Comparison of ENCODE assay signal across 8 cellular contexts in the genomic region with DNA sequence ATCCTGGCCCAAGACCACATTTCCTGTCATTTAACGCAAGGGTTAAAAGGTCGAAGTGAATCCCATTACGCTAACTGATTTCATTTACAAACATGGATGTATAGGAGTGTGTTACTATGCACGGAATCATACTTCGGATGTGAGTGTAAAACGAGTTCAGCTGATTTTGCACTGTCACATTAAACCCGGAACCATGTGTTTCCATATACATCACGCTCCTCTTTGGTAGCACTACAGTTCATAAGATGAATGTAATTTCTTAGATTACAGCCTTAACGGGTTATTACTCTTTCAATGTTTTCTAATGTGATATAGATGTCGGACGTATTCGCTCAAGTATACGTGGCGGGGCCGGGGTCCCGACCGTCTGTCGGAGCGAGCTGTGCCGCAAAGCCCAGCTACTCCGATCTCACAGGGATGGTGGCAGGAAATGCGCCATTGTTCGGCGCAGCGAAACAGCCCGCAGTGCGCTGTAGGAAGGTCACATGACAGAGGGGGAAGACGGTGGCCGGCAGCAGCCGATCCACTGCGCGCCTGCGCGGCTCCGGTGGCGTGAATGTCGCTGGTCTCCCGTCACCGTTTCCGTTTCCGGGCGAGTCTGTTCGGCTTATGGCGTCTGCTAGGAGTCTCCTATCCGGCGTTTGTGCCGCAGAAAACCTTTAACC.
DNase-seq lines count a peak whose midpoint lies in the region; ATAC-seq and TF ChIP-seq lines count a peak whose summit lies in the region.

No MANE protein-coding gene starts in this region.

- peak overlapping the region; percentile 53 for H3K27ac Mint-ChIP-seq in activated naive CD4-positive, alpha-beta T cell treated with anti-CD3 and anti-CD28 coated beads for 36 hours
- peak overlapping the region; percentile 67 for H3K27ac Mint-ChIP-seq in stimulated activated naive CD8-positive, alpha-beta T cell treated with anti-CD3 and anti-CD28 coated beads, Interleukin-15, Interleukin-2, amounts not matched to agents 100 ng/mL and 50 ng/mL, for 24 hours

- peak overlapping the region; percentile 79 for H3K4me3 Mint-ChIP-seq in activated naive CD4-positive, alpha-beta T cell treated with anti-CD3 and anti-CD28 coated beads for 36 hours
- H3K4me3 Mint-ChIP-seq in stimulated activated naive CD8-positive, alpha-beta T cell treated with anti-CD3 and anti-CD28 coated beads, Interleukin-15, Interleukin-2, amounts not matched to agents 100 ng/mL and 50 ng/mL, for 24 hours, result peak overlapping the region; percentile 77

- peak in 1 of 2 donors; percentile 14 for TF ChIP-seq POLR2A in gastroesophageal sphincter (IDR thresholded peaks at IDR 0.05)

- TF ChIP-seq CTCF in gastroesophageal sphincter (IDR thresholded peaks at IDR 0.05), result no peak

- H3K27ac ChIP-seq in gastroesophageal sphincter, result peak overlapping the region in 1 of 4 donors; percentile 33

- H3K9me3 ChIP-seq in NT2/D1 (ENCODE audit: insufficient read depth, low read length) (no peaks in the 10 kb centered on the region), gastroesophageal sphincter (peaks cover 0 to 35% (median 0%) of the 10 kb centered on the region in 3 donors), neuron (ENCODE audit: low read length) (no peaks in the 10 kb centered on the region)

- intact Hi-C loops in activated naive CD4-positive, alpha-beta T cell treated with anti-CD3 and anti-CD28 coated beads for 36 hours (cut with micrococcal nuclease), result loop anchor here (1.0 kb wide), 2 partner anchors 183 to 666 kb away; a partner anchor contains a TSS

- H3K27me3 Mint-ChIP-seq in activated naive CD4-positive, alpha-beta T cell treated with anti-CD3 and anti-CD28 coated beads for 36 hours (ENCODE audit: low read depth), result peaks cover 3% of the 10 kb centered on the region
- H3K27me3 Mint-ChIP-seq in stimulated activated naive CD8-positive, alpha-beta T cell treated with anti-CD3 and anti-CD28 coated beads, Interleukin-15, Interleukin-2, amounts not matched to agents 100 ng/mL and 50 ng/mL, for 24 hours, result peaks cover 8% of the 10 kb centered on the region

- H3K9ac ChIP-seq in NT2/D1 (ENCODE audit: insufficient read length, low read depth), result peak overlapping the region; percentile 81

- ATAC-seq in gastroesophageal sphincter (peak; percentile 71), GM19467 (IDR thresholded peaks at IDR 0.05; ENCODE audit: unreplicated experiment) (no peak)

- H3K36me3 ChIP-seq in NT2/D1 (ENCODE audit: insufficient read depth, insufficient read length, low read length) (no peaks in the 10 kb centered on the region), gastroesophageal sphincter (no peaks in the 10 kb centered on the region), neuron (ENCODE audit: insufficient read depth, low read length) (no peaks in the 10 kb centered on the region)

- H3K4me1 Mint-ChIP-seq in activated naive CD4-positive, alpha-beta T cell treated with anti-CD3 and anti-CD28 coated beads for 36 hours (ENCODE audit: low read depth), result peaks cover 2% of the 10 kb centered on the region
- peaks cover 3% of the 10 kb centered on the region for H3K4me1 Mint-ChIP-seq in stimulated activated naive CD8-positive, alpha-beta T cell treated with anti-CD3 and anti-CD28 coated beads, Interleukin-15, Interleukin-2, amounts not matched to agents 100 ng/mL and 50 ng/mL, for 24 hours (ENCODE audit: low read depth)

- peaks cover 20% of the 10 kb centered on the region for H3K9me3 Mint-ChIP-seq in activated naive CD4-positive, alpha-beta T cell treated with anti-CD3 and anti-CD28 coated beads for 36 hours
- peaks cover 25% of the 10 kb centered on the region for H3K9me3 Mint-ChIP-seq in stimulated activated naive CD8-positive, alpha-beta T cell treated with anti-CD3 and anti-CD28 coated beads, Interleukin-15, Interleukin-2, amounts not matched to agents 100 ng/mL and 50 ng/mL, for 24 hours

- 20 to 40% methylated on average over 13 to 35 of the region's 47 CpGs for WGBS in gastroesophageal sphincter (ENCODE audit: low coverage in 1 of 2), 2 donors

- H3K4me1 ChIP-seq in NT2/D1 (ENCODE audit: insufficient read depth, insufficient read length) (no peaks in the 10 kb centered on the region), gastroesophageal sphincter (no peaks in the 10 kb centered on the region), neuron (ENCODE audit: insufficient read depth, low read length) (no peaks in the 10 kb centered on the region)

- peaks cover 14% of the 10 kb centered on the region for H3K36me3 Mint-ChIP-seq in activated naive CD4-positive, alpha-beta T cell treated with anti-CD3 and anti-CD28 coated beads for 36 hours (ENCODE audit: low read depth)
- H3K36me3 Mint-ChIP-seq in stimulated activated naive CD8-positive, alpha-beta T cell treated with anti-CD3 and anti-CD28 coated beads, Interleukin-15, Interleukin-2, amounts not matched to agents 100 ng/mL and 50 ng/mL, for 24 hours (ENCODE audit: low read depth), result peaks cover 13% of the 10 kb centered on the region

- H3K27me3 ChIP-seq in NT2/D1 (ENCODE audit: insufficient read depth, insufficient read length) (no peaks in the 10 kb centered on the region), gastroesophageal sphincter (peaks cover 7% of the 10 kb centered on the region), neuron (ENCODE audit: insufficient read depth, low read length) (peaks cover 4% of the 10 kb centered on the region)

- peak overlapping the region; percentile 6 for H2AFZ ChIP-seq in neuron (ENCODE audit: low read depth, low read length)

- no peak for TF ChIP-seq EP300 in gastroesophageal sphincter (IDR thresholded peaks at IDR 0.05)

- CTCF ChIA-PET in activated naive CD4-positive, alpha-beta T cell treated with anti-CD3 and anti-CD28 coated beads for 36 hours (lab: Charles Lee), result no interaction called here

- peak; percentile 19 for DNase-seq in EL
- peak; percentile 87 for DNase-seq in NT2/D1 (ENCODE audit: low read depth, low spot score)
- DNase-seq in activated naive CD4-positive, alpha-beta T cell treated with anti-CD3 and anti-CD28 coated beads for 36 hours, result peak; percentile 80
- no peak for DNase-seq in DMS79 (lab: John Stamatoyannopoulos, UW)

- peak overlapping the region; percentile 65 for H3K4me3 ChIP-seq in NT2/D1 (ENCODE audit: insufficient read length, low read depth)
- H3K4me3 ChIP-seq in gastroesophageal sphincter, result peak overlapping the region; percentile 22 to 44
- peak overlapping the region; percentile 53 for H3K4me3 ChIP-seq in neuron (ENCODE audit: low read length)
